ENCODE assay signal across 34 cellular contexts in genomic region chr17:74573169-74573568, GRCh38. TPM values are rescaled to one million over a fixed set of nuclear protein-coding genes. Genes with fewer than 3 reads are reported as not detected.
"Had no signal": no experiment of that assay in that cellular context is flagged by ENCODE, and none has a peak within 500 bp of the region (broad histone marks: within the 10 kb centered on the region; RNA-seq: fewer than 3 reads in every experiment).

No MANE protein-coding gene starts in this region.

- H3K36me3 Mint-ChIP-seq: mesothelial cell of epicardium had no signal

- H3K27me3 ChIP-seq: pancreas, tibial nerve had no signal

- H3K4me3 Mint-ChIP-seq: activated CD4-positive, alpha-beta memory T cell treated with anti-CD3 and anti-CD28 coated beads, Interleukin-2, amount 10 ng/mL, durations not matched to agents 7 days and 5 days; activated CD4-positive, alpha-beta T cell treated with anti-CD3 and anti-CD28 coated beads, Interleukin-2, amount 10 ng/mL, durations not matched to agents 7 days and 5 days; activated naive CD4-positive, alpha-beta T cell treated with anti-CD3 and anti-CD28 coated beads, Interleukin-2, amount 50 U/mL, for 24 hours; activated naive CD8-positive, alpha-beta T cell treated with anti-CD3 and anti-CD28 coated beads, Interleukin-2, amount 50 U/mL, for 24 hours; activated T-cell treated with anti-CD3 and anti-CD28 coated beads, Interleukin-2, amount 50 U/mL, for 4 hours; activated T-helper 17 cell treated with anti-CD3 and anti-CD28 coated beads, Interleukin-2, amount 50 U/mL, for 72 hours; mesothelial cell of epicardium; naive B cell; nephron progenitor cell; T-helper 17 cell had no signal

- H3K27ac ChIP-seq: pancreas, prostate gland, tibial nerve had no signal

- DNase-seq: activated CD4-positive, alpha-beta memory T cell treated with anti-CD3 and anti-CD28 coated beads, Interleukin-2, amount 10 ng/mL, durations not matched to agents 7 days and 5 days; activated CD4-positive, alpha-beta T cell treated with anti-CD3 and anti-CD28 coated beads for 1 hour; activated CD4-positive, alpha-beta T cell treated with anti-CD3 and anti-CD28 coated beads, Interleukin-2, amount 10 ng/mL, durations not matched to agents 7 days and 5 days; activated naive CD8-positive, alpha-beta T cell treated with anti-CD3 and anti-CD28 coated beads, Interleukin-2, amount 50 U/mL, for 24 hours; activated T-cell treated with anti-CD3 and anti-CD28 coated beads, Interleukin-2, amount 50 U/mL, for 4 hours; effector CD8-positive, alpha-beta T cell; erythroblast; head of caudate nucleus; hippocampal formation; left colon; mammary epithelial cell; naive B cell; nephron progenitor cell; pancreas; retina; stimulated activated CD4-positive, alpha-beta T cell treated with anti-CD3 and anti-CD28 coated beads, Interleukin-15, amount 100 ng/mL, for 24 hours; stimulated activated CD4-positive, alpha-beta T cell treated with anti-CD3 and anti-CD28 coated beads, Interleukin-2, amount 100 ng/mL, for 24 hours; stimulated activated naive CD4-positive, alpha-beta T cell; T-helper 17 cell; T1000 had no signal

- ATAC-seq: activated naive CD8-positive, alpha-beta T cell treated with anti-CD3 and anti-CD28 coated beads, Interleukin-2, amount 50 U/mL, for 24 hours; activated T-cell treated with anti-CD3 and anti-CD28 coated beads, Interleukin-2, amount 50 U/mL, for 4 hours; activated T-helper 17 cell treated with anti-CD3 and anti-CD28 coated beads, Interleukin-2, amount 50 U/mL, for 72 hours; left colon; pancreas; T-helper 17 cell had no signal

- H3K4me1 ChIP-seq: pancreas, prostate gland, tibial nerve had no signal

- FAIRE-seq: bronchial epithelial cell, colon, keratinocyte, pancreas had no signal

- H3K4me1 Mint-ChIP-seq: activated naive CD4-positive, alpha-beta T cell treated with anti-CD3 and anti-CD28 coated beads, Interleukin-2, amount 50 U/mL, for 24 hours; nephron progenitor cell had no signal

- H3K9me3 ChIP-seq: pancreas, prostate gland had no signal

- H3K36me3 ChIP-seq: pancreas, prostate gland, tibial nerve had no signal

- H3K4me3 ChIP-seq: pancreas, prostate gland, tibial nerve had no signal

- H3K27ac Mint-ChIP-seq: activated CD4-positive, alpha-beta memory T cell treated with anti-CD3 and anti-CD28 coated beads, Interleukin-2, amount 10 ng/mL, durations not matched to agents 7 days and 5 days; activated CD4-positive, alpha-beta T cell treated with anti-CD3 and anti-CD28 coated beads, Interleukin-2, amount 10 ng/mL, durations not matched to agents 7 days and 5 days; activated naive CD4-positive, alpha-beta T cell treated with anti-CD3 and anti-CD28 coated beads, Interleukin-2, amount 50 U/mL, for 24 hours; activated naive CD8-positive, alpha-beta T cell treated with anti-CD3 and anti-CD28 coated beads, Interleukin-2, amount 50 U/mL, for 24 hours; activated T-helper 17 cell treated with anti-CD3 and anti-CD28 coated beads, Interleukin-2, amount 50 U/mL, for 72 hours; mesothelial cell of epicardium; naive B cell; nephron progenitor cell; T-helper 17 cell had no signal

- H3K9me3 Mint-ChIP-seq: activated CD4-positive, alpha-beta T cell treated with anti-CD3 and anti-CD28 coated beads, Interleukin-2, amount 10 ng/mL, durations not matched to agents 7 days and 5 days; activated naive CD4-positive, alpha-beta T cell treated with anti-CD3 and anti-CD28 coated beads, Interleukin-2, amount 50 U/mL, for 24 hours; activated T-cell treated with anti-CD3 and anti-CD28 coated beads, Interleukin-2, amount 50 U/mL, for 4 hours; activated T-helper 17 cell treated with anti-CD3 and anti-CD28 coated beads, Interleukin-2, amount 50 U/mL, for 72 hours; mesothelial cell of epicardium; nephron progenitor cell had no signal

RNA-seq across cellular contexts. Expression of gene CD300H, which starts 5.9 kb away (rescaled TPM):
- total RNA-seq: activated CD4-positive, alpha-beta memory T cell treated with anti-CD3 and anti-CD28 coated beads, Interleukin-2, amount 10 ng/mL, durations not matched to agents 7 days and 5 days; activated CD4-positive, alpha-beta T cell treated with anti-CD3 and anti-CD28 coated beads, Interleukin-2, amount 10 ng/mL, durations not matched to agents 7 days and 5 days; activated T-cell treated with anti-CD3 and anti-CD28 coated beads, Interleukin-2, amount 50 U/mL, for 4 hours; activated T-helper 17 cell treated with anti-CD3 and anti-CD28 coated beads, Interleukin-2, amount 50 U/mL, for 72 hours; bronchial epithelial cell; dermis microvascular lymphatic vessel endothelial cell; fibroblast of lung; fibroblast of villous mesenchyme; left colon; mammary epithelial cell; mesothelial cell of epicardium; pancreas; prostate gland; T-helper 17 cell; temporal lobe; tibial nerve; urinary bladder had no signal
- polyA plus RNA-seq: fibroblast of lung, keratinocyte, liver, mammary epithelial cell, pancreas had no signal

RNA-seq across cellular contexts. Expression of gene CD300LD, which starts 18.9 kb away (rescaled TPM):
- total RNA-seq: activated CD4-positive, alpha-beta memory T cell treated with anti-CD3 and anti-CD28 coated beads, Interleukin-2, amount 10 ng/mL, durations not matched to agents 7 days and 5 days; activated T-cell treated with anti-CD3 and anti-CD28 coated beads, Interleukin-2, amount 50 U/mL, for 4 hours; activated T-helper 17 cell treated with anti-CD3 and anti-CD28 coated beads, Interleukin-2, amount 50 U/mL, for 72 hours; bronchial epithelial cell; dermis microvascular lymphatic vessel endothelial cell; fibroblast of lung; fibroblast of villous mesenchyme; left colon; mammary epithelial cell; mesothelial cell of epicardium; pancreas; prostate gland; T-helper 17 cell; temporal lobe; tibial nerve; urinary bladder had no signal
- polyA plus RNA-seq: fibroblast of lung, keratinocyte, liver, mammary epithelial cell, pancreas, urinary bladder had no signal

RNA-seq across cellular contexts. Expression of gene CD300C, which starts 27.3 kb away (rescaled TPM):
- total RNA-seq: activated T-cell treated with anti-CD3 and anti-CD28 coated beads, Interleukin-2, amount 50 U/mL, for 4 hours; bronchial epithelial cell; dermis microvascular lymphatic vessel endothelial cell; fibroblast of lung; fibroblast of villous mesenchyme; mammary epithelial cell; mesothelial cell of epicardium had no signal
- polyA plus RNA-seq: fibroblast of lung, keratinocyte, mammary epithelial cell had no signal

RNA-seq across cellular contexts. Expression of gene CD300LB, which starts 41.9 kb away (rescaled TPM):
- total RNA-seq: activated CD4-positive, alpha-beta memory T cell treated with anti-CD3 and anti-CD28 coated beads, Interleukin-2, amount 10 ng/mL, durations not matched to agents 7 days and 5 days; activated CD4-positive, alpha-beta T cell treated with anti-CD3 and anti-CD28 coated beads, Interleukin-2, amount 10 ng/mL, durations not matched to agents 7 days and 5 days; activated T-cell treated with anti-CD3 and anti-CD28 coated beads, Interleukin-2, amount 50 U/mL, for 4 hours; activated T-helper 17 cell treated with anti-CD3 and anti-CD28 coated beads, Interleukin-2, amount 50 U/mL, for 72 hours; bronchial epithelial cell; dermis microvascular lymphatic vessel endothelial cell; fibroblast of lung; fibroblast of villous mesenchyme; mammary epithelial cell; mesothelial cell of epicardium; urinary bladder had no signal
- polyA plus RNA-seq: fibroblast of lung, keratinocyte, mammary epithelial cell had no signal

RNA-seq across cellular contexts. Expression of gene CD300E, which starts 50.4 kb away (rescaled TPM):
- total RNA-seq: activated CD4-positive, alpha-beta memory T cell treated with anti-CD3 and anti-CD28 coated beads, Interleukin-2, amount 10 ng/mL, durations not matched to agents 7 days and 5 days; activated CD4-positive, alpha-beta T cell treated with anti-CD3 and anti-CD28 coated beads, Interleukin-2, amount 10 ng/mL, durations not matched to agents 7 days and 5 days; activated T-cell treated with anti-CD3 and anti-CD28 coated beads, Interleukin-2, amount 50 U/mL, for 4 hours; activated T-helper 17 cell treated with anti-CD3 and anti-CD28 coated beads, Interleukin-2, amount 50 U/mL, for 72 hours; bronchial epithelial cell; dermis microvascular lymphatic vessel endothelial cell; fibroblast of lung; fibroblast of villous mesenchyme; mammary epithelial cell; mesothelial cell of epicardium had no signal
- polyA plus RNA-seq: fibroblast of lung, keratinocyte, mammary epithelial cell had no signal
